21 cellular contexts compared by ENCODE assay signal in genomic region chr22:44365196-44365802, GRCh38. TPM values are rescaled to one million over a fixed set of nuclear protein-coding genes. Genes with fewer than 3 reads are reported as not detected.
DNase-seq lines count a peak whose midpoint lies in the region; ATAC-seq, FAIRE-seq and TF ChIP-seq lines count a peak whose summit lies in the region.
"Had no signal": no experiment of that assay in that cellular context is flagged by ENCODE, and none has a peak within 500 bp of the region (broad histone marks: within the 10 kb centered on the region; RNA-seq: fewer than 3 reads in every experiment).

No MANE protein-coding gene starts in this region.

- intact Hi-C loops in IMR-90 (cut with micrococcal nuclease) (loop anchor here (10.0 kb wide), 1 partner anchor 120 kb away; no protein-coding TSS in a partner anchor), HepG2 (cut with micrococcal nuclease; ENCODE audit: unreplicated experiment) (no loop called here), sigmoid colon (cut with DNase I) (no loop called here)

- ATAC-seq in IMR-90 (ENCODE audit: low read depth) (no peak), HepG2 (no peak), HG02642 (IDR thresholded peaks at IDR 0.05; ENCODE audit: poor library complexity, unreplicated experiment) (no peak)
- ATAC-seq in activated CD4-positive, CD25-positive, alpha-beta regulatory T cell treated with anti-CD3 and anti-CD28 coated beads, Interleukin-2, amount 50 U/mL, for 24 hours = no peak
- ATAC-seq in activated T-cell treated with anti-CD3 and anti-CD28 coated beads, Interleukin-2, amount 50 U/mL, for 72 hours (replicated peaks in 1 of 2) = no peak

- no peak overlapping the region for H3K4me3 ChIP-seq in IMR-90 (ENCODE audit: insufficient read depth, low read depth, low read length)
- no peak overlapping the region for H3K4me3 ChIP-seq in endodermal cell (ENCODE audit: low read length)
- H3K4me3 ChIP-seq in HepG2 (replicated peaks in 1 of 3; ENCODE audit: insufficient read depth in 1 of 3, low read depth in 2 of 3, low read length in 3 of 3) = no peak overlapping the region
- no peak overlapping the region for H3K4me3 ChIP-seq in sigmoid colon
- H3K4me3 ChIP-seq: breast epithelium had no signal

- FAIRE-seq in HepG2 (lab: Jason Lieb, UNC) = no peak
- FAIRE-seq: H54 had no signal

- CTCF ChIA-PET in IMR-90 (lab: Yijun Ruan, JAX) = no interaction called here
- CTCF ChIA-PET in HepG2 (lab: Yijun Ruan, JAX; ENCODE audit: low intra/inter-chr PET ratio, low total read pairs) = no interaction called here

- H2AFZ ChIP-seq in IMR-90 (replicated peaks; ENCODE audit: low read length, poor library complexity) = peak overlapping the region; percentile 46
- no peak overlapping the region for H2AFZ ChIP-seq in HepG2 (ENCODE audit: low read length)

- TF ChIP-seq EP300 in HepG2 (IDR thresholded peaks at IDR 0.05; ENCODE audit: low read depth in 2 of 2, low read length in 2 of 2) = no peak
- no peak for TF ChIP-seq EP300 in HepG2 (CRISPR knock-in tag; IDR thresholded peaks at IDR 0.05; ENCODE audit: borderline replicate concordance)
- TF ChIP-seq EP300 in sigmoid colon (IDR thresholded peaks at IDR 0.05) = no peak

- no peaks in the 10 kb centered on the region for H3K9me3 Mint-ChIP-seq in endodermal cell
- H3K9me3 Mint-ChIP-seq in activated T-cell treated with anti-CD3 and anti-CD28 coated beads, Interleukin-2, amount 50 U/mL, for 72 hours = no peaks in the 10 kb centered on the region
- H3K9me3 Mint-ChIP-seq: activated CD4-positive, alpha-beta memory T cell treated with anti-CD3 and anti-CD28 coated beads, Interleukin-2, amount 10 ng/mL, durations not matched to agents 7 days and 5 days; IgD-negative memory B cell had no signal

- H3K9ac ChIP-seq in IMR-90 (ENCODE audit: low read depth, low read length) = no peak overlapping the region
- H3K9ac ChIP-seq in endodermal cell (ENCODE audit: extremely low read depth, low read length, poor library complexity, severe bottlenecking) = no peak overlapping the region
- no peak overlapping the region for H3K9ac ChIP-seq in HepG2 (ENCODE audit: insufficient read depth, low read depth, low read length)

- peak overlapping the region; percentile 75 for H2AK5ac ChIP-seq in IMR-90 (ENCODE audit: low read depth, low read length)

- no peaks in the 10 kb centered on the region for H3K79me2 ChIP-seq in HepG2 (ENCODE audit: insufficient read depth, low read length)

- no peak for DNase-seq in IMR-90
- DNase-seq in endodermal cell = peak; percentile 45
- no peak for DNase-seq in HepG2 (ENCODE audit: low spot score)
- DNase-seq in sigmoid colon = peak; percentile 51
- no peak for DNase-seq in HuH-7.5 (ENCODE audit: low spot score)
- no peak for DNase-seq in activated T-cell treated with anti-CD3 and anti-CD28 coated beads, Interleukin-2, amount 50 U/mL, for 72 hours
- DNase-seq: activated CD4-positive, alpha-beta memory T cell treated with anti-CD3 and anti-CD28 coated beads, Interleukin-2, amount 10 ng/mL, durations not matched to agents 7 days and 5 days; activated CD4-positive, CD25-positive, alpha-beta regulatory T cell; CD4-positive, CD25-positive, alpha-beta regulatory T cell; dermis blood vessel endothelial cell; DMS 273 treated with DMSO at 0.1 percent for 48 hours; NCI-H1436; NCI-H510A treated with DMSO at 0.1 percent for 48 hours; occipital lobe; RPMI8226; substantia nigra had no signal

- no peak overlapping the region for H3K4me2 ChIP-seq in IMR-90 (ENCODE audit: low read depth, low read length)
- no peak overlapping the region for H3K4me2 ChIP-seq in HepG2 (ENCODE audit: low read depth, low read length)

- no peaks in the 10 kb centered on the region for H3K4me1 Mint-ChIP-seq in endodermal cell
- no peaks in the 10 kb centered on the region for H3K4me1 Mint-ChIP-seq in activated T-cell treated with anti-CD3 and anti-CD28 coated beads, Interleukin-2, amount 50 U/mL, for 72 hours (ENCODE audit: low read depth)
- H3K4me1 Mint-ChIP-seq: activated CD4-positive, alpha-beta memory T cell treated with anti-CD3 and anti-CD28 coated beads, Interleukin-2, amount 10 ng/mL, durations not matched to agents 7 days and 5 days; CD4-positive, CD25-positive, alpha-beta regulatory T cell; IgD-negative memory B cell had no signal

- H3K27ac Mint-ChIP-seq in endodermal cell = no peak overlapping the region
- H3K27ac Mint-ChIP-seq in activated T-cell treated with anti-CD3 and anti-CD28 coated beads, Interleukin-2, amount 50 U/mL, for 72 hours = no peak overlapping the region
- H3K27ac Mint-ChIP-seq: activated CD4-positive, alpha-beta memory T cell treated with anti-CD3 and anti-CD28 coated beads, Interleukin-2, amount 10 ng/mL, durations not matched to agents 7 days and 5 days; CD4-positive, CD25-positive, alpha-beta regulatory T cell had no signal

- BruUV-seq in IMR-90 (replicated peaks; lab: Mats Ljungman, UMichigan) (no TSS peak), HepG2 (replicated peaks; lab: Mats Ljungman, UMichigan) (no TSS peak)

- H4K20me1 ChIP-seq in IMR-90 (ENCODE audit: insufficient read depth, low read length) = no peaks in the 10 kb centered on the region
- H4K20me1 ChIP-seq in HepG2 (ENCODE audit: insufficient read depth, low read length) = no peaks in the 10 kb centered on the region

- H4K5ac ChIP-seq in IMR-90 (ENCODE audit: low read depth, low read length) = no peak overlapping the region

- peaks cover 23% of the 10 kb centered on the region for H3K9me1 ChIP-seq in IMR-90 (ENCODE audit: insufficient read depth, low read length)

- H3K23ac ChIP-seq in IMR-90 (ENCODE audit: low read depth, low read length) = no peak overlapping the region

- POLR2A ChIA-PET in IMR-90 (lab: Charles Lee; ENCODE audit: unreplicated experiment) = no interaction called here
- POLR2A ChIA-PET in HepG2 (lab: Yijun Ruan, JAX) = no interaction called here

- no peak for TF ChIP-seq POLR2A in IMR-90 (IDR thresholded peaks at IDR 0.05; ENCODE audit: low read depth, low read length)
- TF ChIP-seq POLR2A in HepG2 (IDR thresholded peaks at IDR 0.05; ENCODE audit: insufficient read depth in 1 of 2, low read depth in 2 of 2, low read length in 2 of 2) = no peak
- TF ChIP-seq POLR2A in sigmoid colon (IDR thresholded peaks at IDR 0.05) = no peak

- H3K79me1 ChIP-seq in IMR-90 (ENCODE audit: low read depth in 1 of 2, low read length in 2 of 2) = peaks cover 0 to 5% of the 10 kb centered on the region in 2 experiments; a peak in 1 of 4 replicates

- TF ChIP-seq RAD21 in IMR-90 (IDR thresholded peaks at IDR 0.05; ENCODE audit: low read length) = no peak
- no peak for TF ChIP-seq RAD21 in HepG2 (CRISPR knock-in tag; IDR thresholded peaks at IDR 0.05)

- peak overlapping the region; percentile 53 for H4K91ac ChIP-seq in IMR-90 (ENCODE audit: insufficient read depth, low read depth, low read length)

- H3K9me3 ChIP-seq in IMR-90 (ENCODE audit: control insufficient read depth, insufficient read depth, low read length) (no peaks in the 10 kb centered on the region), endodermal cell (ENCODE audit: control insufficient read depth, low read length) (no peaks in the 10 kb centered on the region), HepG2 (ENCODE audit: low read length) (no peaks in the 10 kb centered on the region), sigmoid colon (no peaks in the 10 kb centered on the region)
- H3K9me3 ChIP-seq: breast epithelium had no signal

- H3K27me3 ChIP-seq in IMR-90 (ENCODE audit: control insufficient read depth, insufficient read depth, low read length) (no peaks in the 10 kb centered on the region), endodermal cell (ENCODE audit: control insufficient read depth, insufficient read depth, low read length, poor library complexity, severe bottlenecking) (no peaks in the 10 kb centered on the region), HepG2 (ENCODE audit: control insufficient read depth in 1 of 2, insufficient read depth in 2 of 2, low read length in 2 of 2) (peaks cover 11 to 74% of the 10 kb centered on the region in 2 experiments; a peak in 4 of 5 replicates), sigmoid colon (no peaks in the 10 kb centered on the region)
- H3K27me3 ChIP-seq: breast epithelium had no signal

- H4K8ac ChIP-seq in IMR-90 (ENCODE audit: low read depth in 2 of 2, low read length in 2 of 2) = no peak overlapping the region; a peak in 1 of 4 replicates

- H2BK5ac ChIP-seq in IMR-90 (ENCODE audit: low read depth, low read length, poor library complexity, severe bottlenecking) = peak overlapping the region; percentile 10

- no peak for TF ChIP-seq CTCF in IMR-90 (conservative IDR thresholded peaks at IDR 0.05; ENCODE audit: low read depth, low read length)
- TF ChIP-seq CTCF in endodermal cell (conservative IDR thresholded peaks at IDR 0.05) = no peak
- no peak for TF ChIP-seq CTCF in HepG2 (CRISPR knock-in tag; IDR thresholded peaks at IDR 0.05)
- no peak for TF ChIP-seq CTCF in sigmoid colon (IDR thresholded peaks at IDR 0.05)

- peaks cover 43% of the 10 kb centered on the region for H3K4me1 ChIP-seq in IMR-90 (ENCODE audit: control insufficient read depth, insufficient read depth, low read length)
- no peaks in the 10 kb centered on the region for H3K4me1 ChIP-seq in endodermal cell (ENCODE audit: control insufficient read depth, insufficient read depth, low read length)
- H3K4me1 ChIP-seq in HepG2 (ENCODE audit: insufficient read depth, low read length) = no peaks in the 10 kb centered on the region
- H3K4me1 ChIP-seq in sigmoid colon = peaks cover 0 to 49% (median 41%) of the 10 kb centered on the region in 4 donors

- no peaks in the 10 kb centered on the region for H3K27me3 Mint-ChIP-seq in endodermal cell (ENCODE audit: insufficient read depth)
- no peaks in the 10 kb centered on the region for H3K27me3 Mint-ChIP-seq in activated T-cell treated with anti-CD3 and anti-CD28 coated beads, Interleukin-2, amount 50 U/mL, for 72 hours (ENCODE audit: low read depth)
- H3K27me3 Mint-ChIP-seq: activated CD4-positive, alpha-beta memory T cell treated with anti-CD3 and anti-CD28 coated beads, Interleukin-2, amount 10 ng/mL, durations not matched to agents 7 days and 5 days; CD4-positive, CD25-positive, alpha-beta regulatory T cell had no signal

- H2BK15ac ChIP-seq in IMR-90 (ENCODE audit: low read depth, low read length) = peak overlapping the region; percentile 81; the same call in 2 of the 3 replicates

- dilution Hi-C loops in IMR-90 (cut with HindIII; ENCODE audit: low sequenced_read_pairs, unreplicated experiment) = no loop called here

- H3K18ac ChIP-seq in IMR-90 (ENCODE audit: low read depth, low read length) = no peak overlapping the region

- no peaks in the 10 kb centered on the region for H3K36me3 ChIP-seq in IMR-90 (ENCODE audit: control insufficient read depth, insufficient read depth, low read length)
- no peaks in the 10 kb centered on the region for H3K36me3 ChIP-seq in endodermal cell (ENCODE audit: control insufficient read depth, insufficient read depth, low read length)
- no peaks in the 10 kb centered on the region for H3K36me3 ChIP-seq in HepG2 (replicated peaks in 1 of 2; ENCODE audit: control insufficient read depth in 1 of 2, insufficient read depth in 2 of 2, low read length in 2 of 2)
- H3K36me3 ChIP-seq in sigmoid colon = no peaks in the 10 kb centered on the region
- H3K36me3 ChIP-seq: breast epithelium had no signal

- no peak overlapping the region for H3K56ac ChIP-seq in IMR-90 (ENCODE audit: extremely low read depth, insufficient read depth, low read length)

- H3K27ac ChIP-seq in IMR-90 (ENCODE audit: insufficient read depth, low read length) (no peak overlapping the region), endodermal cell (ENCODE audit: low read depth, low read length) (no peak overlapping the region), HepG2 (ENCODE audit: extremely low read length, insufficient read depth, low read length) (no peak overlapping the region), sigmoid colon (no peak overlapping the region)

- H3K4ac ChIP-seq in IMR-90 (ENCODE audit: low read depth, low read length) = peak overlapping the region; percentile 7; the same call in 1 of the 2 replicates

- H2AK9ac ChIP-seq in IMR-90 (replicated peaks; ENCODE audit: low read depth, low read length, poor library complexity) = no peak overlapping the region

- in situ Hi-C loops in IMR-90 (cut with MboI; ENCODE audit: low sequenced_read_pairs) (no loop called here), HepG2 (cut with HindIII; ENCODE audit: extremely low pct_ligation_motif_present, low pct_unique_long_range_greater_than_20kb) (no loop called here)

- peak overlapping the region; percentile 85 for H2BK120ac ChIP-seq in IMR-90 (ENCODE audit: low read depth, low read length)

- no peak overlapping the region for H3K14ac ChIP-seq in IMR-90 (replicated peaks; ENCODE audit: low read depth, low read length)

- no peak overlapping the region for H3K4me3 Mint-ChIP-seq in endodermal cell
- H3K4me3 Mint-ChIP-seq in activated T-cell treated with anti-CD3 and anti-CD28 coated beads, Interleukin-2, amount 50 U/mL, for 72 hours = no peak overlapping the region
- H3K4me3 Mint-ChIP-seq: activated CD4-positive, alpha-beta memory T cell treated with anti-CD3 and anti-CD28 coated beads, Interleukin-2, amount 10 ng/mL, durations not matched to agents 7 days and 5 days; CD4-positive, CD25-positive, alpha-beta regulatory T cell; IgD-negative memory B cell had no signal

- WGBS in IMR-90 (ENCODE audit: extremely low coverage in 2 of 2, insufficient read length in 1 of 2), 2 experiments = no CpG with 5 or more reads among the region's 12 CpGs
- 80 to 90% methylated on average over 5 to 12 of the region's 12 CpGs for WGBS in endodermal cell (ENCODE audit: insufficient coverage in 1 of 2, insufficient read length in 1 of 2), 2 experiments
- WGBS in HepG2 (ENCODE audit: low lambda C conversion rate) = 13% methylated on average over 8 of the region's 12 CpGs
- 75 to 84% methylated on average over 12 of the region's 12 CpGs for WGBS in sigmoid colon, 2 donors

- H3K36me3 Mint-ChIP-seq in endodermal cell (ENCODE audit: low read depth) = no peaks in the 10 kb centered on the region
- no peaks in the 10 kb centered on the region for H3K36me3 Mint-ChIP-seq in activated T-cell treated with anti-CD3 and anti-CD28 coated beads, Interleukin-2, amount 50 U/mL, for 72 hours (ENCODE audit: insufficient read depth in 2 of 2)
- H3K36me3 Mint-ChIP-seq: CD4-positive, CD25-positive, alpha-beta regulatory T cell; IgD-negative memory B cell had no signal

- H2BK20ac ChIP-seq in IMR-90 (ENCODE audit: low read depth, low read length) = peak overlapping the region; percentile 33

RNA-seq across cellular contexts. Expression of gene SHISAL1, which starts 52.5 kb away (rescaled TPM):
- total RNA-seq in IMR-90 (2012; rRNA removed) (1.1 and 1.4 TPM in 2 replicates), endodermal cell (under 1 TPM; 0.42 to 0.95 TPM), HepG2 (2016; rRNA removed; fragmentation: Illumina TruSeq; extraction: Trizol) (not detected in 2 replicates), sigmoid colon (10 to 100 TPM; 20.7 to 32.4 (median 24.1) TPM)
- polyA plus RNA-seq in IMR-90 (2012; rRNA removed) (0.83 and 1.0 TPM in 2 replicates), HepG2 (2011; rRNA removed) (not detected in 2 replicates), sigmoid colon (1 to 10 TPM in 1 of 3 donors, under 1 TPM in 2; 0.23 to 1.3 (median 0.60) TPM)
- 0.36 and 0.56 TPM in 2 replicates for polyA plus RNA-seq in IMR-90 (2012; cell fraction: cytosol; rRNA removed)
- 0.84 and 1.00 TPM in 2 replicates for polyA plus RNA-seq in IMR-90 (2012; cell fraction: nucleus; rRNA removed; ENCODE audit: low replicate concordance)
- 2.8 TPM for polyA plus RNA-seq in endodermal cell (2013, experiment 1 of 2)
- 3.2 TPM for polyA plus RNA-seq in endodermal cell (2013, experiment 2 of 2)
- total RNA-seq in HepG2 (2016; cell fraction: cytosol; rRNA removed; fragmentation: Illumina TruSeq; extraction: Trizol; ENCODE audit: low read depth) = not detected in 2 replicates
- total RNA-seq in HepG2 (2016; cell fraction: insoluble cytoplasmic fraction; rRNA removed; fragmentation: Illumina TruSeq; extraction: Trizol) = not detected in 2 replicates
- not detected in 2 replicates for total RNA-seq in HepG2 (2016; cell fraction: membrane; rRNA removed; fragmentation: Illumina TruSeq; extraction: Trizol)
- total RNA-seq in HepG2 (2016; cell fraction: nucleus; rRNA removed; fragmentation: Illumina TruSeq; extraction: Trizol) = not detected in 2 replicates
- not detected in 2 replicates for polyA plus RNA-seq in HepG2 (2011; cell fraction: cytosol; rRNA removed)
- not detected in 2 replicates for polyA plus RNA-seq in HepG2 (2011; cell fraction: nucleus; rRNA removed)
- not detected in 2 replicates for polyA plus RNA-seq in HepG2 (2012)
- not detected in 2 replicates for polyA plus RNA-seq in HepG2 (2016; cell fraction: cytosol; fragmentation: Illumina TruSeq; extraction: Trizol; ENCODE audit: low read depth)
- not detected in 2 replicates for polyA plus RNA-seq in HepG2 (2016; cell fraction: insoluble cytoplasmic fraction; fragmentation: Illumina TruSeq; extraction: Trizol; ENCODE audit: low read depth)
- not detected in 2 replicates for polyA plus RNA-seq in HepG2 (2016; cell fraction: membrane; fragmentation: Illumina TruSeq; extraction: Trizol; ENCODE audit: low read depth)
- polyA plus RNA-seq in HepG2 (2016; cell fraction: nucleus; fragmentation: Illumina TruSeq; extraction: Trizol; ENCODE audit: insufficient read depth, low read depth) = not detected in 2 replicates
- polyA minus RNA-seq in HepG2 (2011; rRNA and poly(A)+ RNA removed; ENCODE audit: low replicate concordance) = 0.04 and 16.2 TPM in 2 replicates
- 0.09 TPM in 1 of 2 replicates, not detected in the other for polyA minus RNA-seq in HepG2 (2011; cell fraction: cytosol; rRNA and poly(A)+ RNA removed)
- not detected in 2 replicates for polyA minus RNA-seq in HepG2 (2011; cell fraction: nucleus; rRNA and poly(A)+ RNA removed)
- not detected for total RNA-seq in activated T-cell treated with anti-CD3 and anti-CD28 coated beads, Interleukin-2, amount 50 U/mL, for 72 hours
- total RNA-seq: activated CD4-positive, alpha-beta memory T cell treated with anti-CD3 and anti-CD28 coated beads, Interleukin-2, amount 10 ng/mL, durations not matched to agents 7 days and 5 days; CD4-positive, CD25-positive, alpha-beta regulatory T cell; dermis blood vessel endothelial cell had no signal
- polyA plus RNA-seq: CD4-positive, CD25-positive, alpha-beta regulatory T cell; IgD-negative memory B cell had no signal

Comparison
In these comparisons a context has a peak if more than half of its experiments do, and no peak if none do; other contexts are left out.
1. DNase-seq: peak in endodermal cell (single experiment) and sigmoid colon (single experiment); none in IMR-90 (single experiment), HepG2 (single experiment), HuH-7.5 (single experiment) and activated T-cell treated with anti-CD3 and anti-CD28 coated beads, Interleukin-2, amount 50 U/mL, for 72 hours (0 of 2).